ENCODE assay signal across 9 cellular contexts in genomic region chr9:121700831-121701419, GRCh38. TPM values are rescaled to one million over a fixed set of nuclear protein-coding genes. Genes with fewer than 3 reads are reported as not detected.
DNase-seq lines count a peak whose midpoint lies in the region; ATAC-seq and TF ChIP-seq lines count a peak whose summit lies in the region.
"Had no signal": no experiment of that assay in that cellular context is flagged by ENCODE, and none has a peak within 500 bp of the region (broad histone marks: within the 10 kb centered on the region; RNA-seq: fewer than 3 reads in every experiment).

No MANE protein-coding gene starts in this region.

- POLR2A ChIA-PET in OCI-LY7 (lab: Charles Lee) = interaction anchor here (1.5 kb wide), 1 partner anchor 12 kb away, joined by 3 read pairs; no protein-coding TSS in a partner anchor

- H3K27me3 ChIP-seq in endodermal cell (ENCODE audit: control insufficient read depth, insufficient read depth, low read length, poor library complexity, severe bottlenecking) (no peaks in the 10 kb centered on the region), tibial nerve (no peaks in the 10 kb centered on the region), WERI-Rb-1 (ENCODE audit: insufficient read depth, low read depth, severe bottlenecking) (no peaks in the 10 kb centered on the region)
- H3K27me3 ChIP-seq: pancreas had no signal

- TF ChIP-seq CTCF in OCI-LY7 (conservative IDR thresholded peaks at IDR 0.05; ENCODE audit: low read length) = no peak
- TF ChIP-seq CTCF in endodermal cell (conservative IDR thresholded peaks at IDR 0.05) = no peak
- no peak for TF ChIP-seq CTCF in mesothelial cell of epicardium (IDR thresholded peaks at IDR 0.05; ENCODE audit: unreplicated experiment)
- TF ChIP-seq CTCF in tibial nerve (IDR thresholded peaks at IDR 0.05) = no peak
- TF ChIP-seq CTCF in WERI-Rb-1 (IDR thresholded peaks at IDR 0.05; ENCODE audit: low read depth, low read length) = no peak

- H4K20me1 ChIP-seq in OCI-LY7 (ENCODE audit: insufficient read depth, low read length) = no peaks in the 10 kb centered on the region

- H3K4me1 ChIP-seq in OCI-LY7 (ENCODE audit: insufficient read depth, low read length, poor library complexity, severe bottlenecking) = peaks cover 41% of the 10 kb centered on the region
- peaks cover 13% of the 10 kb centered on the region for H3K4me1 ChIP-seq in endodermal cell (ENCODE audit: control insufficient read depth, insufficient read depth, low read length)
- H3K4me1 ChIP-seq in tibial nerve = peaks cover 0 to 37% (median 24%) of the 10 kb centered on the region in 4 donors

- H3K36me3 ChIP-seq in OCI-LY7 (ENCODE audit: insufficient read depth, low read length) (no peaks in the 10 kb centered on the region), endodermal cell (ENCODE audit: control insufficient read depth, insufficient read depth, low read length) (peaks cover 12% of the 10 kb centered on the region), tibial nerve (no peaks in the 10 kb centered on the region), WERI-Rb-1 (peaks cover 41% of the 10 kb centered on the region)
- H3K36me3 ChIP-seq: pancreas had no signal

- no TSS peak for BruUV-seq in OCI-LY7 (replicated peaks; lab: Mats Ljungman, UMichigan)

- CTCF ChIA-PET in OCI-LY7 (lab: Charles Lee; ENCODE audit: unreplicated experiment) = interaction anchor here (0.6 kb wide), 2 partner anchors 22 to 56 kb away, joined by 3 to 4 read pairs; no protein-coding TSS in a partner anchor

- H3K4me1 Mint-ChIP-seq in endodermal cell (no peaks in the 10 kb centered on the region), mesothelial cell of epicardium (peaks cover 10% of the 10 kb centered on the region)

- H3K9ac ChIP-seq in endodermal cell (ENCODE audit: extremely low read depth, low read length, poor library complexity, severe bottlenecking) = no peak overlapping the region

- H3K36me3 Mint-ChIP-seq in endodermal cell (ENCODE audit: low read depth) = peaks cover 5% of the 10 kb centered on the region
- peaks cover 3% of the 10 kb centered on the region for H3K36me3 Mint-ChIP-seq in mesothelial cell of epicardium

- H2AFZ ChIP-seq in OCI-LY7 (ENCODE audit: low read length) = no peak overlapping the region

- H3K79me2 ChIP-seq in OCI-LY7 (ENCODE audit: insufficient read depth, low read depth, low read length) = no peaks in the 10 kb centered on the region

- H3K27me3 Mint-ChIP-seq in endodermal cell (ENCODE audit: insufficient read depth) (peaks cover 7% of the 10 kb centered on the region), mesothelial cell of epicardium (ENCODE audit: low read depth) (no peaks in the 10 kb centered on the region)

- DNase-seq in OCI-LY7 (ENCODE audit: low spot score) (peak; percentile 52), endodermal cell (no peak), mesothelial cell of epicardium (ENCODE audit: low spot score in 2 of 2, unreplicated experiment in 2 of 2) (no peak), tibial nerve (ENCODE audit: low spot score in 2 of 2) (no peak), WERI-Rb-1 (no peak), activated gamma-delta T cell treated with Interleukin-2 at 50 U/mL for 16 hours (no peak)
- DNase-seq: activated naive CD4-positive, alpha-beta T cell treated with anti-CD3 and anti-CD28 coated beads, Interleukin-2, amount 50 U/mL, for 16 hours had no signal

- H3K27ac Mint-ChIP-seq in endodermal cell (no peak overlapping the region), mesothelial cell of epicardium (no peak overlapping the region)

- H3K9me2 ChIP-seq in OCI-LY7 (ENCODE audit: insufficient read depth, low read length) = no peaks in the 10 kb centered on the region

- WGBS in endodermal cell (ENCODE audit: insufficient coverage in 1 of 2, insufficient read length in 1 of 2), 2 experiments = 94% methylated on average over 13 to 26 of the region's 26 CpGs
- WGBS in tibial nerve, 2 donors = 17 to 22% methylated on average over 21 to 26 of the region's 26 CpGs

- peak overlapping the region; percentile 66 for H3K4me3 ChIP-seq in OCI-LY7 (ENCODE audit: low read depth, low read length, poor library complexity, severe bottlenecking)
- no peak overlapping the region for H3K4me3 ChIP-seq in endodermal cell (ENCODE audit: low read length)
- peak overlapping the region; percentile 42 to 64 (median 62) for H3K4me3 ChIP-seq in tibial nerve
- H3K4me3 ChIP-seq in WERI-Rb-1 (ENCODE audit: low read depth, low read length) = no peak overlapping the region

- intact Hi-C loops in OCI-LY7 (cut with micrococcal nuclease; ENCODE audit: unreplicated experiment) = no loop called here

- TF ChIP-seq POLR2A in tibial nerve (IDR thresholded peaks at IDR 0.05) = no peak

- ATAC-seq in HG03039 (IDR thresholded peaks at IDR 0.05; ENCODE audit: unreplicated experiment) = no peak

- no peak overlapping the region for H3K4me3 Mint-ChIP-seq in endodermal cell
- H3K4me3 Mint-ChIP-seq in mesothelial cell of epicardium = peak overlapping the region; percentile 69

- peak overlapping the region; percentile 62 for H3K4me2 ChIP-seq in OCI-LY7 (ENCODE audit: low read length)

- H3K9me3 ChIP-seq in OCI-LY7 (ENCODE audit: low read length) (no peaks in the 10 kb centered on the region), endodermal cell (ENCODE audit: control insufficient read depth, low read length) (no peaks in the 10 kb centered on the region), tibial nerve (no peaks in the 10 kb centered on the region), WERI-Rb-1 (ENCODE audit: severe bottlenecking) (no peaks in the 10 kb centered on the region)
- H3K9me3 ChIP-seq: pancreas had no signal

- H3K9me3 Mint-ChIP-seq in endodermal cell (no peaks in the 10 kb centered on the region), mesothelial cell of epicardium (no peaks in the 10 kb centered on the region)

- H3K27ac ChIP-seq in OCI-LY7 (ENCODE audit: low read depth, low read length, poor library complexity, severe bottlenecking) (no peak overlapping the region), endodermal cell (ENCODE audit: low read depth, low read length) (peak overlapping the region; percentile 50), tibial nerve (peak overlapping the region in 3 of 4 donors; percentile 36 to 83 (median 81)), WERI-Rb-1 (no peak overlapping the region)

- TF ChIP-seq EP300 in tibial nerve (IDR thresholded peaks at IDR 0.05) = no peak

RNA-seq across cellular contexts. Expression of gene DAB2IP, which starts 49.5 kb away (rescaled TPM):
- 2.9 and 3.9 TPM in 2 replicates for total RNA-seq in OCI-LY7 (2014; rRNA removed; shearing (Covaris generic))
- total RNA-seq in OCI-LY7 (2022) = 11.1 and 11.2 TPM in 2 replicates
- 10 to 100 TPM; 70.7 to 71.0 TPM for total RNA-seq in endodermal cell
- 33.4 TPM for polyA plus RNA-seq in endodermal cell (2013, experiment 1 of 2)
- 36.0 TPM for polyA plus RNA-seq in endodermal cell (2013, experiment 2 of 2)
- total RNA-seq in mesothelial cell of epicardium = 71.1 to 76.5 TPM (median 75.7 TPM) in 3 replicates
- 10 to 100 TPM; 35.2 to 56.4 (median 51.4) TPM for total RNA-seq in tibial nerve

Comparison
In these comparisons a context has a peak if more than half of its experiments do, and no peak if none do; other contexts are left out.
1. H3K27ac ChIP-seq: peak in endodermal cell (single experiment) and tibial nerve (3 of 4); none in OCI-LY7 (single experiment) and WERI-Rb-1 (single experiment).
2. H3K4me3 ChIP-seq: peak in OCI-LY7 (single experiment) and tibial nerve (4 of 4); none in endodermal cell (single experiment) and WERI-Rb-1 (single experiment).